8 cellular contexts compared by ENCODE assay signal in the genomic region with DNA sequence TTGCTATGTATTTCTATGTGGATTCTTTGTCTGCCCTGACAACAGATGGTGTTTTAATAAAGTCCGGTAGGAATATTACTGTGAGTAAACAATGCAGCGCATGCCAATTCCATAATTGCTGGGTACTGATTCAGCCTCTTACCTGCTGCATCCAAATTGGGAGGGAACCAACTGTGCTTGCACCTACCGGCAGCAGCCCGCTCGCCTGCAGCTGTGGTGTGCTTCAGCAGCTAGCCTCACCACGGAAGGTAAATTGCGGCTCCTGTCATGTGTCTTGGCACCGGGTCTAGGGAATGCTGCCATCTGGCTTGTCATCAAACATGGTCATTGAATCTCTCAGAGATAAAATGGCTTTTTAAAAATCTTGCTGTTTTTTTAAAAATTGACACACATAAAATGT.
A peak's percentile ranks its signal among the peaks of the same experiment; 100 is the strongest.
DNase-seq lines count a peak whose midpoint lies in the region; ATAC-seq, FAIRE-seq and TF ChIP-seq lines count a peak whose summit lies in the region.

No MANE protein-coding gene starts in this region.

- TF ChIP-seq CTCF in HCT116 (IDR thresholded peaks at IDR 0.05 in 2 of 3, conservative IDR thresholded peaks at IDR 0.05 in 1 of 3; ENCODE audit: borderline replicate concordance in 1 of 3, insufficient read depth in 1 of 3, low read depth in 2 of 3, low read length in 2 of 3): no peak
- TF ChIP-seq CTCF in mammary epithelial cell (conservative IDR thresholded peaks at IDR 0.05 in 1 of 2, IDR thresholded peaks at IDR 0.05 in 1 of 2; ENCODE audit: extremely low read depth in 1 of 2, insufficient read depth in 1 of 2, low read depth in 1 of 2, low read length in 2 of 2): peak in 1 of 2 donors; percentile 5
- TF ChIP-seq CTCF in pancreas (IDR thresholded peaks at IDR 0.05): no peak

- H3K27me3 ChIP-seq in HCT116 (ENCODE audit: insufficient read depth, low read length): no peaks in the 10 kb centered on the region
- no peaks in the 10 kb centered on the region for H3K27me3 ChIP-seq in mammary epithelial cell (ENCODE audit: insufficient read depth, low read length)
- no peaks in the 10 kb centered on the region for H3K27me3 ChIP-seq in pancreas

- DNase-seq in HCT116 (ENCODE audit: low read depth, low spot score) (no peak), NCI-H2196 (lab: John Stamatoyannopoulos, UW; ENCODE audit: unreplicated experiment) (peak; percentile 94), mammary epithelial cell (peak; percentile 22), pancreas (peak; percentile 73 to 85 (median 78)), NOMO-1 treated with DMSO at 0.1 percent for 48 hours (lab: John Stamatoyannopoulos, UW; ENCODE audit: unreplicated experiment) (no peak), GF-D8 (lab: John Stamatoyannopoulos, UW) (no peak)
- no peak for DNase-seq in activated T-cell treated with anti-CD3 and anti-CD28 coated beads, Interleukin-2, amount 50 U/mL, for 1 hour

- TF ChIP-seq RAD21 in HCT116 (IDR thresholded peaks at IDR 0.05; ENCODE audit: low read depth): no peak

- in situ Hi-C loops in mammary epithelial cell (cut with MboI; ENCODE audit: low sequenced_read_pairs in 2 of 2): loop anchor here in 1 of 2 donors (25.0 kb wide), 1 partner anchor 1297 kb away; no protein-coding TSS in a partner anchor

- no peaks in the 10 kb centered on the region for H3K9me2 ChIP-seq in HCT116 (ENCODE audit: insufficient read depth)

- H3K9me3 ChIP-seq in HCT116 (ENCODE audit: control insufficient read depth in 1 of 2, insufficient read depth in 1 of 2, low read depth in 1 of 2, low read length in 2 of 2) (no peaks in the 10 kb centered on the region), mammary epithelial cell (replicated peaks; ENCODE audit: insufficient read depth, low read length) (no peaks in the 10 kb centered on the region), pancreas (no peaks in the 10 kb centered on the region)

- intact Hi-C loops in HCT116 (cut with micrococcal nuclease) (no loop called here), mammary epithelial cell (cut with micrococcal nuclease) (no loop called here), pancreas (cut with DNase I) (no loop called here)

- H3K9ac ChIP-seq in HCT116 (ENCODE audit: low read length) (no peak overlapping the region), mammary epithelial cell (ENCODE audit: insufficient read depth, low read length) (no peak overlapping the region)

- H3K4me1 ChIP-seq in HCT116 (ENCODE audit: control insufficient read depth in 1 of 2, insufficient read depth in 2 of 2, low read length in 2 of 2) (peaks cover 0 to 11% of the 10 kb centered on the region in 2 experiments; a peak in 2 of 4 replicates), mammary epithelial cell (ENCODE audit: insufficient read depth, low read length) (peaks cover 12% of the 10 kb centered on the region), pancreas (peaks cover 15 to 21% (median 17%) of the 10 kb centered on the region in 3 donors)

- no peaks in the 10 kb centered on the region for H3K36me3 ChIP-seq in HCT116 (ENCODE audit: control insufficient read depth in 1 of 2, insufficient read depth in 2 of 2, low read length in 2 of 2)
- no peaks in the 10 kb centered on the region for H3K36me3 ChIP-seq in mammary epithelial cell (ENCODE audit: insufficient read depth, low read length)
- H3K36me3 ChIP-seq in pancreas: no peaks in the 10 kb centered on the region

- H4K20me1 ChIP-seq in HCT116 (ENCODE audit: insufficient read depth) (no peaks in the 10 kb centered on the region), mammary epithelial cell (ENCODE audit: insufficient read depth, low read length) (no peaks in the 10 kb centered on the region)

- FAIRE-seq in pancreas (lab: Jason Lieb, UNC): no peak

- no peak for TF ChIP-seq POLR2A in HCT116 (IDR thresholded peaks at IDR 0.05; ENCODE audit: borderline replicate concordance, extremely low read depth, insufficient read depth, insufficient read length)

- dilution Hi-C loops in mammary epithelial cell (cut with HindIII; ENCODE audit: low sequenced_read_pairs): no loop called here

- RAD21 ChIA-PET in HCT116 (lab: Charles Lee; ENCODE audit: low non-redundant PET in 1 of 2, low total read pairs in 2 of 2, uncharacterized antibody in 2 of 2, unreplicated experiment in 2 of 2): no interaction called here

- POLR2A ChIA-PET in HCT116 (lab: Charles Lee): no interaction called here

- H3K4me3 ChIP-seq in HCT116 (replicated peaks in 1 of 2; ENCODE audit: low read depth in 1 of 2, low read length in 2 of 2) (no peak overlapping the region), mammary epithelial cell (replicated peaks in 1 of 3; ENCODE audit: insufficient read depth in 1 of 3, low read depth in 2 of 3, low read length in 3 of 3) (no peak overlapping the region), pancreas (no peak overlapping the region)

- H3K79me2 ChIP-seq in HCT116 (ENCODE audit: insufficient read depth, low read length) (no peaks in the 10 kb centered on the region), mammary epithelial cell (ENCODE audit: insufficient read depth, low read length) (no peaks in the 10 kb centered on the region)

- H3K27ac ChIP-seq in HCT116 (ENCODE audit: low read depth, low read length): no peak overlapping the region
- no peak overlapping the region for H3K27ac ChIP-seq in mammary epithelial cell (ENCODE audit: insufficient read depth, low read depth, low read length)
- H3K27ac ChIP-seq in pancreas: peak overlapping the region in 2 of 4 donors; percentile 23 to 33

- H2AFZ ChIP-seq in HCT116 (ENCODE audit: low read depth, low read length, poor library complexity, severe bottlenecking) (peak overlapping the region; percentile 29), mammary epithelial cell (ENCODE audit: low read depth, low read length) (peak overlapping the region; percentile 21)

- ATAC-seq in HCT116 (peak; percentile 38), pancreas (peak; percentile 90 to 97 (median 95)), HG03432 (IDR thresholded peaks at IDR 0.05; ENCODE audit: unreplicated experiment) (no peak)

- CTCF ChIA-PET in HCT116 (lab: Charles Lee) (no interaction called here), mammary epithelial cell (lab: Charles Lee; ENCODE audit: low non-redundant PET) (no interaction called here)

- BruUV-seq in HCT116 (replicated peaks; lab: Mats Ljungman, UMichigan): no TSS peak
- no TSS peak for BruUV-seq in mammary epithelial cell (replicated peaks; lab: Mats Ljungman, UMichigan)

- H3K4me2 ChIP-seq in HCT116 (ENCODE audit: low read length) (peak overlapping the region; percentile 36), mammary epithelial cell (ENCODE audit: insufficient read depth, low read depth, low read length) (peak overlapping the region; percentile 63)

- 2% methylated on average over 8 of the region's 8 CpGs for WGBS in mammary epithelial cell (ENCODE audit: low coverage, missing lambda C conversion rate)
- WGBS in pancreas, 2 donors: 11 to 16% methylated on average over 8 of the region's 8 CpGs

TF ChIP-seq in HCT116, 20 proteins besides CTCF, POLR2A, EP300 and RAD21 (continues in another document):
- TF ChIP-seq ZNF274 (IDR thresholded peaks at IDR 0.05; ENCODE audit: low read depth, low read length) (no peak), CEBPB (IDR thresholded peaks at IDR 0.05; ENCODE audit: low read depth) (no peak), SP1 (IDR thresholded peaks at IDR 0.05; ENCODE audit: low read depth) (no peak), SRF (IDR thresholded peaks at IDR 0.05; ENCODE audit: low read depth) (no peak), EZH2 (IDR thresholded peaks at IDR 0.05) (no peak), SIN3A (IDR thresholded peaks at IDR 0.05; ENCODE audit: low read depth) (no peak), EGR1 (IDR thresholded peaks at IDR 0.05; ENCODE audit: low read depth) (no peak)
- TF ChIP-seq, protein P1, sequence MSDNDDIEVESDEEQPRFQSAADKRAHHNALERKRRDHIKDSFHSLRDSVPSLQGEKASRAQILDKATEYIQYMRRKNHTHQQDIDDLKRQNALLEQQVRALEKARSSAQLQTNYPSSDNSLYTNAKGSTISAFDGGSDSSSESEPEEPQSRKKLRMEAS (IDR thresholded peaks at IDR 0.05): no peak
- TF ChIP-seq, protein P2, sequence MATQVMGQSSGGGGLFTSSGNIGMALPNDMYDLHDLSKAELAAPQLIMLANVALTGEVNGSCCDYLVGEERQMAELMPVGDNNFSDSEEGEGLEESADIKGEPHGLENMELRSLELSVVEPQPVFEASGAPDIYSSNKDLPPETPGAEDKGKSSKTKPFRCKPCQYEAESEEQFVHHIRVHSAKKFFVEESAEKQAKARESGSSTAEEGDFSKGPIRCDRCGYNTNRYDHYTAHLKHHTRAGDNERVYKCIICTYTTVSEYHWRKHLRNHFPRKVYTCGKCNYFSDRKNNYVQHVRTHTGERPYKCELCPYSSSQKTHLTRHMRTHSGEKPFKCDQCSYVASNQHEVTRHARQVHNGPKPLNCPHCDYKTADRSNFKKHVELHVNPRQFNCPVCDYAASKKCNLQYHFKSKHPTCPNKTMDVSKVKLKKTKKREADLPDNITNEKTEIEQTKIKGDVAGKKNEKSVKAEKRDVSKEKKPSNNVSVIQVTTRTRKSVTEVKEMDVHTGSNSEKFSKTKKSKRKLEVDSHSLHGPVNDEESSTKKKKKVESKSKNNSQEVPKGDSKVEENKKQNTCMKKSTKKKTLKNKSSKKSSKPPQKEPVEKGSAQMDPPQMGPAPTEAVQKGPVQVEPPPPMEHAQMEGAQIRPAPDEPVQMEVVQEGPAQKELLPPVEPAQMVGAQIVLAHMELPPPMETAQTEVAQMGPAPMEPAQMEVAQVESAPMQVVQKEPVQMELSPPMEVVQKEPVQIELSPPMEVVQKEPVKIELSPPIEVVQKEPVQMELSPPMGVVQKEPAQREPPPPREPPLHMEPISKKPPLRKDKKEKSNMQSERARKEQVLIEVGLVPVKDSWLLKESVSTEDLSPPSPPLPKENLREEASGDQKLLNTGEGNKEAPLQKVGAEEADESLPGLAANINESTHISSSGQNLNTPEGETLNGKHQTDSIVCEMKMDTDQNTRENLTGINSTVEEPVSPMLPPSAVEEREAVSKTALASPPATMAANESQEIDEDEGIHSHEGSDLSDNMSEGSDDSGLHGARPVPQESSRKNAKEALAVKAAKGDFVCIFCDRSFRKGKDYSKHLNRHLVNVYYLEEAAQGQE (IDR thresholded peaks at IDR 0.05; ENCODE audit: low read depth): no peak
- TF ChIP-seq, protein P3, sequence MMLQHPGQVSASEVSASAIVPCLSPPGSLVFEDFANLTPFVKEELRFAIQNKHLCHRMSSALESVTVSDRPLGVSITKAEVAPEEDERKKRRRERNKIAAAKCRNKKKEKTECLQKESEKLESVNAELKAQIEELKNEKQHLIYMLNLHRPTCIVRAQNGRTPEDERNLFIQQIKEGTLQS (IDR thresholded peaks at IDR 0.05): no peak

Comparison
In these comparisons a context has a peak if more than half of its experiments do, and no peak if none do; other contexts are left out.
1. DNase-seq: peak in NCI-H2196 (single experiment), mammary epithelial cell (single experiment) and pancreas (6 of 6); none in HCT116 (single experiment), NOMO-1 treated with DMSO at 0.1 percent for 48 hours (single experiment), GF-D8 (single experiment) and activated T-cell treated with anti-CD3 and anti-CD28 coated beads, Interleukin-2, amount 50 U/mL, for 1 hour (single experiment).